ENCODE assay signal across 1 cellular context in the genomic region with DNA sequence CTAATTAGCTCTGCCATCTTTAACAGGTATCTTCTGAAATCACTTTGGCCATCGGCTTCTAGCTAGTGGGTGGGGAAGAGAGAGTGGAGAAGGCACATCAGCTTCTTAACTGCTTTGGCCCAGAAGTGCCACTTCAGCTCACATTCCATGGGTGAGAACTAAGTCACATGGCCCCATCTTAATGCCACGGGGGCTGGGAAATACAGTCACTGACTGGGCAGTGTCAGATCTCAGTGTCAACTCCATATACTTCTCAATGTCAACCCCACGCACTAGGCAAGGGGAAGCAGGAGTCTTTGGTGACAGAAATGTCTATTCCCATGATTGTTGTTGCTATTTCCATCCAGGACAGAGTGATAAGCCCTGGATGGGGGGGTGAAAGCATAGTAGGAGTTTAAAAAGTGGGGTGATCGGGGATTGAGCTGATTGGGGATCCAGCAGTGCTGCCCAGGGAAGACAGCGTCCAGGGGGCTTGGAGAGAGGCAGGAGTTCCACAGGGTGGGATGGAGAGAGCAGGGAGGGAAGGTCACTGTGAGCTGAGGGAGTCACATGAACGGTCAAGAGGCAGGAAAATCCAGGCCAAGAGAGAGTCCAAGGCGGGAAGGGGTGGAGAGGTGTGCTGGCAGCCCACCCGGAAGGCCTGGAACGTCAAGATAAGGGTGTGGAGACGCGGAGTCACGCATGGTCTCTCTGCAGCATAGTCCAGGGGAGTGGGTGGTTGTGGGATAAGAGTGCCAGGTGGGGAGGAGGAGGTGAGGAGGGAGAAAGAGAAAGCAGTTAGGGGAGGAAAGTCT.
A peak's percentile ranks its signal among the peaks of the same experiment; 100 is the strongest.
TF ChIP-seq lines count a peak whose summit lies in the region.

No MANE protein-coding gene starts in this region.

TF ChIP-seq in IMR-90, 13 proteins besides CTCF, POLR2A, EP300 and RAD21:
- TF ChIP-seq USF2 (IDR thresholded peaks at IDR 0.05; ENCODE audit: low read depth, low read length), result peak; percentile 64; the same call in 1 of the 2 replicates
- TF ChIP-seq MXI1 (IDR thresholded peaks at IDR 0.05; ENCODE audit: borderline replicate concordance, low read depth, low read length), result no peak
TF ChIP-seq in IMR-90: peak in this region for 1.
